In the genomic region with DNA sequence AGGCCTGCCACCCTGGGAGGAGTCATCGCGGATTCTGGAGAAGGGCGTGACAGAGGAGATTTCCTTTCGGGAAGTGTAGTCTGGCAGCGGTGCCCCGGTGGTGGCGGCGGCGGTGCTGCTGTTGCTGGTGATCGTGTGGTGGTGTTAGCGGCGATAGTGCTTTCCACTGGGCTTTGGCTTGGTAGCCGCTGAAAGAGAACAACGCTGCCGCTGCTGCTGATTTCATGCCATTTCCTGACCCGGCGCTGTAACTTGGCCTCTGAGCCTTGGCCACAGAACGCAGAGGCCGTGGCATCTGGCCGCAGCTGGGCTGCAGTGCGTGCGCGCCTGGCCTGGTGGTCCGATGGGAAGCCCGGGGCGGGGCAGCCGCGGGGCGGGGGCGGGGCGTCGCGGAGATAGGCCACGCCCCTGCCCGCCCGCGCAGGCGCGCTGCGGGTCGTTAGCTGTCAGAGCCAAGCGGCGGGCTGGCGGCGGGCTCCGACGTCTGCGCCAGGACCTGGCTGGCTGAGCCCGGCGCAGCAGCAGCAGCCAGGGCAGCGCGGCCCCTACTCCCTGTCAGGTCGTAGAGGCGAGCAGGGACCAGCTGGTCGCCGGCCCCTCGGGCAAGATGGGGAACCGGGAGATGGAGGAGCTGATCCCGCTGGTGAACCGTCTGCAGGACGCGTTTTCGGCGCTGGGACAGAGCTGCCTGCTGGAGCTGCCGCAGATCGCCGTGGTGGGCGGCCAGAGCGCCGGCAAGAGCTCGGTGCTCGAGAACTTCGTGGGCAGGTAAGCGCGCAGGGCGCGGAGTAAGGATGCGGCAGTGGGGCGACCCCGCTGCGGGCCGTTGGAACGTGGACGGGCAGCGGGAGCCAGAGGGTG, we compare ENCODE assay signal across 1 cellular context.
A peak's percentile ranks its signal among the peaks of the same experiment; 100 is the strongest.
TF ChIP-seq lines count a peak whose summit lies in the region.

A gene (plus strand): TSS at position 449 of the 861 bp plus-strand sequence. CDS start 159 bp downstream, at position 608.

TF ChIP-seq in HCT116, 20 proteins besides CTCF, POLR2A, EP300 and RAD21 (continued from another document):
- TF ChIP-seq, protein P1, sequence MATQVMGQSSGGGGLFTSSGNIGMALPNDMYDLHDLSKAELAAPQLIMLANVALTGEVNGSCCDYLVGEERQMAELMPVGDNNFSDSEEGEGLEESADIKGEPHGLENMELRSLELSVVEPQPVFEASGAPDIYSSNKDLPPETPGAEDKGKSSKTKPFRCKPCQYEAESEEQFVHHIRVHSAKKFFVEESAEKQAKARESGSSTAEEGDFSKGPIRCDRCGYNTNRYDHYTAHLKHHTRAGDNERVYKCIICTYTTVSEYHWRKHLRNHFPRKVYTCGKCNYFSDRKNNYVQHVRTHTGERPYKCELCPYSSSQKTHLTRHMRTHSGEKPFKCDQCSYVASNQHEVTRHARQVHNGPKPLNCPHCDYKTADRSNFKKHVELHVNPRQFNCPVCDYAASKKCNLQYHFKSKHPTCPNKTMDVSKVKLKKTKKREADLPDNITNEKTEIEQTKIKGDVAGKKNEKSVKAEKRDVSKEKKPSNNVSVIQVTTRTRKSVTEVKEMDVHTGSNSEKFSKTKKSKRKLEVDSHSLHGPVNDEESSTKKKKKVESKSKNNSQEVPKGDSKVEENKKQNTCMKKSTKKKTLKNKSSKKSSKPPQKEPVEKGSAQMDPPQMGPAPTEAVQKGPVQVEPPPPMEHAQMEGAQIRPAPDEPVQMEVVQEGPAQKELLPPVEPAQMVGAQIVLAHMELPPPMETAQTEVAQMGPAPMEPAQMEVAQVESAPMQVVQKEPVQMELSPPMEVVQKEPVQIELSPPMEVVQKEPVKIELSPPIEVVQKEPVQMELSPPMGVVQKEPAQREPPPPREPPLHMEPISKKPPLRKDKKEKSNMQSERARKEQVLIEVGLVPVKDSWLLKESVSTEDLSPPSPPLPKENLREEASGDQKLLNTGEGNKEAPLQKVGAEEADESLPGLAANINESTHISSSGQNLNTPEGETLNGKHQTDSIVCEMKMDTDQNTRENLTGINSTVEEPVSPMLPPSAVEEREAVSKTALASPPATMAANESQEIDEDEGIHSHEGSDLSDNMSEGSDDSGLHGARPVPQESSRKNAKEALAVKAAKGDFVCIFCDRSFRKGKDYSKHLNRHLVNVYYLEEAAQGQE (IDR thresholded peaks at IDR 0.05; ENCODE audit: low read depth): no peak
- peak; percentile 36; the same call in 1 of the 2 replicates for TF ChIP-seq CBX3 (IDR thresholded peaks at IDR 0.05; ENCODE audit: low read depth)
- TF ChIP-seq SIN3A (IDR thresholded peaks at IDR 0.05; ENCODE audit: low read depth): peak; percentile 36; the same call in 1 of the 2 replicates
- peak; percentile 93 for TF ChIP-seq POLR2AphosphoS5 (IDR thresholded peaks at IDR 0.05; ENCODE audit: low read depth, low read length)
